ENCODE assay signal across 19 cellular contexts in genomic region chr11:59259867-59260475, GRCh38. TPM values are rescaled to one million over a fixed set of nuclear protein-coding genes. Genes with fewer than 3 reads are reported as not detected.
A peak's percentile ranks its signal among the peaks of the same experiment; 100 is the strongest.
DNase-seq lines count a peak whose midpoint lies in the region; ATAC-seq, FAIRE-seq and TF ChIP-seq lines count a peak whose summit lies in the region.
"Had no signal": no experiment of that assay in that cellular context is flagged by ENCODE, and none has a peak within 500 bp of the region (broad histone marks: within the 10 kb centered on the region; RNA-seq: fewer than 3 reads in every experiment).

No MANE protein-coding gene starts in this region.

- in situ Hi-C loops in GM12878 (cut with MboI) (no loop called here), G401 (cut with HindIII; ENCODE audit: low sequenced_read_pairs) (no loop called here)

- peak; percentile 76 for FAIRE-seq in GM12892 (lab: Jason Lieb, UNC)
- peak; percentile 57 for FAIRE-seq in GM12878 (lab: Jason Lieb, UNC)

- 6% methylated on average over 9 of the region's 9 CpGs for WGBS in GM12878 (ENCODE audit: insufficient coverage, insufficient replicate concordance, low lambda C conversion rate, missing lambda C conversion rate)

- no peaks in the 10 kb centered on the region for H4K20me1 ChIP-seq in GM12878 (ENCODE audit: control insufficient read depth, insufficient read depth)

- DNase-seq in GM12892 (ENCODE audit: insufficient read length) (no peak), GM12878 (ENCODE audit: low read depth, low spot score) (no peak), kidney glomerular epithelial cell (lab: John Stamatoyannopoulos, UW) (no peak), NCI-H128 (lab: John Stamatoyannopoulos, UW; ENCODE audit: unreplicated experiment) (no peak), G401 (ENCODE audit: low spot score) (no peak), GM10248 (ENCODE audit: extremely low spot score) (no peak)
- DNase-seq: activated CD4-positive, alpha-beta T cell treated with anti-CD3 and anti-CD28 coated beads, Interleukin-2, amount 10 ng/mL, durations not matched to agents 7 days and 5 days; activated naive CD4-positive, alpha-beta T cell treated with anti-CD3 and anti-CD28 coated beads for 36 hours; anterior cingulate cortex; CD4-positive, alpha-beta T cell; DMS79; effector memory CD4-positive, alpha-beta T cell; MM.1S; NCI-H1694; NCI-H446; transverse colon had no signal

- intact Hi-C loops in GM12878 (cut with micrococcal nuclease; ENCODE audit: unreplicated experiment): no loop called here

- CTCF ChIA-PET in GM12878 (lab: Yijun Ruan, JAX): no interaction called here
- CTCF ChIA-PET in GM10248 (lab: Yijun Ruan, JAX): interaction anchor here (1.0 to 2.9 kb wide), 3 partner anchors 9 to 88 kb away, joined by 3 to 10 read pairs (median 7); partner anchors contain the start of gene DTX4

- H3K4me3 ChIP-seq in GM12878: no peak overlapping the region
- H3K4me3 ChIP-seq: transverse colon had no signal

- H3K27me3 ChIP-seq in GM12878 (replicated peaks in 1 of 2; ENCODE audit: control insufficient read depth in 2 of 2, insufficient read depth in 2 of 2, low read length in 1 of 2): no peaks in the 10 kb centered on the region
- H3K27me3 ChIP-seq: transverse colon had no signal

- no peaks in the 10 kb centered on the region for H3K79me2 ChIP-seq in GM12878 (ENCODE audit: control insufficient read depth, insufficient read depth, low read length)

- peak; percentile 38 for ATAC-seq in GM19351 (IDR thresholded peaks at IDR 0.05; ENCODE audit: unreplicated experiment)
- peak; percentile 64 for ATAC-seq in HG02870 (IDR thresholded peaks at IDR 0.05; ENCODE audit: unreplicated experiment)
- ATAC-seq in GM12878: peak; percentile 47
- ATAC-seq: sciatic nerve had no signal

- SMC1A ChIA-PET in GM12878 (lab: Charles Lee; ENCODE audit: uncharacterized antibody, unreplicated experiment): interaction anchor here (0.6 to 2.0 kb wide), 4 partner anchors 9 to 57 kb away, joined by 3 to 5 read pairs (median 4); no protein-coding TSS in a partner anchor

- POLR2A ChIA-PET in GM12878 (lab: Charles Lee) (no interaction called here), GM10248 (lab: Yijun Ruan, JAX) (no interaction called here)

- peak; percentile 7; the same call in 1 of the 2 replicates for TF ChIP-seq RAD21 in GM12878 (IDR thresholded peaks at IDR 0.05; ENCODE audit: insufficient read depth, low read depth, low read length)

- no peak overlapping the region for H3K9ac ChIP-seq in GM12878 (ENCODE audit: control insufficient read depth, insufficient read depth, low read length)

- no peak overlapping the region; the same call in 1 of the 2 replicates for H3K27ac ChIP-seq in GM12878 (ENCODE audit: control insufficient read depth, insufficient read depth)
- H3K27ac ChIP-seq: transverse colon had no signal

- no peak for TF ChIP-seq CTCF in GM12878 (IDR thresholded peaks at IDR 0.05 in 2 of 3, conservative IDR thresholded peaks at IDR 0.05 in 1 of 3; ENCODE audit: control insufficient read depth in 2 of 3, extremely low read depth in 1 of 3, insufficient read depth in 1 of 3, low read depth in 3 of 3, low read length in 3 of 3)
- TF ChIP-seq CTCF in GM10248 (IDR thresholded peaks at IDR 0.05; ENCODE audit: control extremely low read depth, extremely low read depth, low read depth, missing control alignments): no peak

- RAD21 ChIA-PET in GM12878 (lab: Charles Lee; ENCODE audit: unreplicated experiment): interaction anchor here (1.3 kb wide), 1 partner anchor 13 kb away, joined by 4 read pairs; no protein-coding TSS in a partner anchor

- peak overlapping the region; percentile 8; the same call in 1 of the 2 replicates for H2AFZ ChIP-seq in GM12878 (ENCODE audit: control insufficient read depth, low read depth, low read length)

- TF ChIP-seq EP300 in GM12878 (IDR thresholded peaks at IDR 0.05; ENCODE audit: borderline replicate concordance in 1 of 2, control insufficient read depth in 1 of 2, low read depth in 2 of 2, low read length in 2 of 2): no peak

- no peaks in the 10 kb centered on the region for H3K36me3 ChIP-seq in GM12878 (ENCODE audit: control insufficient read depth in 2 of 2, insufficient read depth in 2 of 2, low read length in 1 of 2)
- H3K36me3 ChIP-seq: transverse colon had no signal

- TF ChIP-seq POLR2A in GM12892 (IDR thresholded peaks at IDR 0.05; ENCODE audit: low read depth, low read length) (no peak), GM12878 (IDR thresholded peaks at IDR 0.05; ENCODE audit: low read depth, low read length) (no peak)

- peaks cover 15% of the 10 kb centered on the region for H3K4me1 ChIP-seq in GM12878 (ENCODE audit: control insufficient read depth, insufficient read depth, low read length)
- H3K4me1 ChIP-seq: transverse colon had no signal

- no TSS peak for BruUV-seq in GM12878 (replicated peaks; lab: Mats Ljungman, UMichigan)

- H3K4me2 ChIP-seq in GM12878 (ENCODE audit: control insufficient read depth, insufficient read depth): peak overlapping the region; percentile 41

- no peaks in the 10 kb centered on the region; the same call in 2 of the 3 replicates for H3K9me3 ChIP-seq in GM12878 (replicated peaks; ENCODE audit: control insufficient read depth, insufficient read depth, low read length)
- H3K9me3 ChIP-seq: transverse colon had no signal

TF ChIP-seq in GM12878, 131 proteins besides CTCF, POLR2A, EP300 and RAD21 (continues in another document):
- TF ChIP-seq ZBTB40 (IDR thresholded peaks at IDR 0.05; ENCODE audit: borderline replicate concordance) (no peak), ZBTB33 (IDR thresholded peaks at IDR 0.05) (no peak)

RNA-seq across cellular contexts. Expression of gene MPEG1, which starts 47.2 kb away (rescaled TPM):
- 2.6 TPM for polyA plus RNA-seq in GM12892 (2012; ENCODE audit: missing spikeins)
- total RNA-seq in GM12878 (2013; cell fraction: nucleolus; rRNA removed): 64.0 and 69.8 TPM in 2 replicates
- total RNA-seq in GM12878 (2014; rRNA removed) (14.6 and 15.4 TPM in 2 replicates), GM12878 (2014; rRNA removed; fragmentation: Illumina TruSeq; extraction: Trizol) (13.5 and 14.4 TPM in 2 replicates), GM12878 (2021) (10.7 and 12.3 TPM in 2 replicates)
- polyA plus RNA-seq in GM12878 (2011; ENCODE audit: low read depth): 8.5 TPM
- polyA plus RNA-seq in GM12878 (2011; rRNA removed) (0.03 TPM in 1 of 2 replicates, not detected in the other), GM12878 (2014; fragmentation: Illumina TruSeq; extraction: Trizol) (14.2 and 15.6 TPM in 2 replicates), GM12878 (2014; fragmentation: Nextera tagmentation; extraction: Ambion mirVana) (1 to 10 TPM; 2.0 to 2.1 TPM), GM12878 (2014; rRNA removed) (10.4 and 11.7 TPM in 2 replicates), GM12878 (2016; fragmentation: Nextera tagmentation; extraction: Ambion mirVana) (1 to 10 TPM; 1.3 to 2.5 TPM)
- polyA plus RNA-seq in GM12878 (2011; cell fraction: cytosol; rRNA removed): 0.02 and 0.03 TPM in 2 replicates
- polyA plus RNA-seq in GM12878 (2011; cell fraction: nucleus; rRNA removed): 0.03 TPM in 2 replicates
- polyA plus RNA-seq in GM12878 (2012): 9.1 and 9.7 TPM in 2 replicates
- polyA minus RNA-seq in GM12878 (2011; rRNA and poly(A)+ RNA removed): 0.05 TPM in 1 of 2 replicates, not detected in the other
- polyA minus RNA-seq in GM12878 (2011; cell fraction: cytosol; rRNA and poly(A)+ RNA removed): not detected in 2 replicates
- under 0.01 TPM in 1 of 2 replicates, not detected in the other for polyA minus RNA-seq in GM12878 (2011; cell fraction: nucleus; rRNA and poly(A)+ RNA removed)
- total RNA-seq in G401 (2014; rRNA removed; shearing (Covaris generic)): not detected in 2 replicates
- total RNA-seq: activated CD4-positive, alpha-beta T cell treated with anti-CD3 and anti-CD28 coated beads, Interleukin-2, amount 10 ng/mL, durations not matched to agents 7 days and 5 days; activated naive CD4-positive, alpha-beta T cell treated with anti-CD3 and anti-CD28 coated beads for 36 hours had no signal

Comparison
In these comparisons a context has a peak if more than half of its experiments do, and no peak if none do; other contexts are left out.
1. RNA of gene MPEG1, which starts 47.2 kb away (total RNA-seq): 10.7 to 69.8 TPM in GM12878; not detected in G401; every median in the first group is over 10 times any median in the second.
2. Peak in every context shown above with its lines, with median percentiles within 50 percentile points of each other: ATAC-seq.